Comparison of ENCODE assay signal across 35 cellular contexts in genomic region chr9:109787735-109788134, GRCh38.
"Had no signal": no experiment of that assay in that cellular context is flagged by ENCODE, and none has a peak within 500 bp of the region (broad histone marks: within the 10 kb centered on the region; RNA-seq: fewer than 3 reads in every experiment).

No MANE protein-coding gene starts in this region.

- H3K27ac ChIP-seq: brain microvascular endothelial cell, Peyer's patch, SJSA1, WERI-Rb-1 had no signal

- H3K4me3 ChIP-seq: K562, Peyer's patch, SJSA1 had no signal

- H3K9me3 ChIP-seq: Peyer's patch, SJSA1 had no signal

- H3K27me3 ChIP-seq: brain microvascular endothelial cell, Peyer's patch, SJSA1 had no signal

- H3K36me3 ChIP-seq: brain microvascular endothelial cell, Peyer's patch, WERI-Rb-1 had no signal

- DNase-seq: activated CD4-positive, alpha-beta T cell treated with anti-CD3 and anti-CD28 coated beads for 1 hour; activated CD4-positive, alpha-beta T cell treated with anti-CD3 and anti-CD28 coated beads for 48 hours; activated CD4-positive, CD25-positive, alpha-beta regulatory T cell; activated CD8-positive, alpha-beta T cell treated with anti-CD3 and anti-CD28 coated beads for 36 hours; activated effector memory CD4-positive, alpha-beta T cell treated with anti-CD3 and anti-CD28 coated beads, Interleukin-2, amount 50 U/mL, for 16 hours; activated naive CD4-positive, alpha-beta T cell; activated naive CD4-positive, alpha-beta T cell treated with anti-CD3 and anti-CD28 coated beads, Interleukin-2, amount 50 U/mL, for 16 hours; activated naive CD8-positive, alpha-beta T cell treated with anti-CD3 and anti-CD28 coated beads for 36 hours; activated T-cell treated with anti-CD3 and anti-CD28 coated beads, Interleukin-2, amount 50 U/mL, for 1 hour; activated T-cell treated with anti-CD3 and anti-CD28 coated beads, Interleukin-2, amount 50 U/mL, for 72 hours; amniotic stem cell; aorta; brain microvascular endothelial cell; IMR-90; NCI-H1092 treated with DMSO at 0.1 percent for 48 hours; NCI-H1417; NCI-H146; NCI-H187; NCI-H2029 treated with DMSO at 0.1 percent for 48 hours; NCI-H2107; NCI-H345; NCI-H524 treated with DMSO at 0.1 percent for 48 hours; NCI-H748 treated with DMSO at 0.1 percent for 48 hours; NK-92 treated with Interleukin-12 subunit alpha and Interleukin-12 subunit beta, amount 100 ng/mL, for 24 hours; PC-3; Peyer's patch; RPMI8226; SHP77 treated with DMSO at 0.1 percent for 48 hours; SW 1271; T-helper 1 cell; T-helper 2 cell; T-helper 9 cell; WERI-Rb-1 had no signal
